Comparison of ENCODE assay signal across 30 cellular contexts in the genomic region with DNA sequence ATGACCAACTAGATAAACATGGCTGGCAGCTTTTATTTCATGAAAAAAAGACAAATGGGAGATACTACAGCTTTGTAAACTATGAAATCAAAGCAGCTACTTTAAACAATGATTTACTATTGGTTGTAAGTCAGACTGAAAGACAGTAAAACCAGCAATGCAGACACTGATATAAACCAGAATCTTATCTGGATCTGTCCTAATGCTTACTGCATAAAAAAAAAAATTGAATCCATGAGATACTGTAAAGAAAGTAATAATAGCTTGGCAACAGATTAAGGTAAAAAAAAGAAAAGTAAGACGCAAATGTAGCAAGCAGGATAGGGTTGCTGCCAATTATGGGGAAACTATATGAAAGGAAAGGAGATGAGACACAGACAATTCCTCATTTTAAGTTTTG.
"Had no signal": no experiment of that assay in that cellular context is flagged by ENCODE, and none has a peak within 500 bp of the region (broad histone marks: within the 10 kb centered on the region; RNA-seq: fewer than 3 reads in every experiment).

No MANE protein-coding gene starts in this region.

- H3K4me1 ChIP-seq: right lobe of liver, upper lobe of left lung had no signal

- H2AFZ ChIP-seq: parathyroid adenoma had no signal

- H3K4me3 ChIP-seq: ovary, psoas muscle, right lobe of liver, sigmoid colon, stomach, thoracic aorta, thyroid gland, tibial nerve, upper lobe of left lung, vagina had no signal

- H3K9ac ChIP-seq: parathyroid adenoma had no signal

- H3K27ac ChIP-seq: neutrophil, ovary, parathyroid adenoma, psoas muscle, right lobe of liver, sigmoid colon, stomach, thoracic aorta, thyroid gland, tibial nerve, upper lobe of left lung, vagina had no signal

- H3K36me3 ChIP-seq: neutrophil, ovary, right lobe of liver, sigmoid colon, stomach, thoracic aorta, thyroid gland, tibial nerve, upper lobe of left lung, vagina had no signal

- FAIRE-seq: small intestine, urothelium cell line had no signal

- H3K27me3 ChIP-seq: neutrophil, ovary, right lobe of liver, sigmoid colon, stomach, thyroid gland, tibial nerve, upper lobe of left lung, vagina had no signal

- DNase-seq: nephron progenitor cell; nucleus accumbens; ovary; posterior cingulate gyrus; psoas muscle; right cardiac atrium; right lobe of liver; sigmoid colon; small intestine; stimulated activated CD4-positive, alpha-beta T cell treated with anti-CD3 and anti-CD28 coated beads, Interleukin-15, amount 100 ng/mL, for 24 hours; stimulated activated CD4-positive, alpha-beta T cell treated with anti-CD3 and anti-CD28 coated beads, Interleukin-2, amount 100 ng/mL, for 24 hours; stimulated activated CD4-positive, alpha-beta T cell treated with anti-CD3 and anti-CD28 coated beads, Interleukin-2, amount 100 ng/mL, for 48 hours; stimulated activated CD4-positive, alpha-beta T cell treated with anti-CD3 and anti-CD28 coated beads, Interleukin-4, amount 100 ng/mL, for 24 hours; stimulated activated naive B cell treated with anti-CD40 and anti-IgM and Interleukin-4, amounts not matched to agents 10 μg/mL and 1 μg/mL and 100 μg/mL, for 72 hours; stimulated activated naive CD4-positive, alpha-beta T cell treated with Interleukin-2 at 50 U/mL for 16 hours; stomach; thyroid gland; trophoblast cell; upper lobe of left lung had no signal

- H3K9me3 ChIP-seq: neutrophil, ovary, psoas muscle, sigmoid colon, stomach, thoracic aorta, thyroid gland, tibial nerve, upper lobe of left lung, vagina had no signal

- H3K36me3 Mint-ChIP-seq: natural killer cell treated with Interleukin-12 subunit alpha and Interleukin-12 subunit beta and Interleukin-15 and Interleukin-18, amount 100 ng/mL, for 72 hours; stimulated activated effector memory CD8-positive, alpha-beta T cell treated with anti-CD3 and anti-CD28 coated beads, Interleukin-12 subunit alpha, Interleukin-12 subunit beta, amount 100 ng/mL, for 72 hours had no signal

- H3K9me3 Mint-ChIP-seq: natural killer cell treated with Interleukin-12 subunit alpha and Interleukin-12 subunit beta and Interleukin-15 and Interleukin-18, amount 100 ng/mL, for 72 hours; neural crest cell; stimulated activated effector memory CD8-positive, alpha-beta T cell treated with anti-CD3 and anti-CD28 coated beads, Interleukin-12 subunit alpha, Interleukin-12 subunit beta, amount 100 ng/mL, for 72 hours; stimulated activated naive B cell treated with anti-CD40 and anti-IgM and Interleukin-4, amounts not matched to agents 10 μg/mL and 1 μg/mL and 100 μg/mL, for 72 hours; stimulated activated naive CD8-positive, alpha-beta T cell treated with anti-CD3 and anti-CD28 coated beads, Interleukin-15, Interleukin-2, amounts not matched to agents 100 ng/mL and 50 ng/mL, for 24 hours had no signal

- H3K4me3 Mint-ChIP-seq: natural killer cell treated with Interleukin-12 subunit alpha and Interleukin-12 subunit beta and Interleukin-15 and Interleukin-18, amount 100 ng/mL, for 72 hours; nephron progenitor cell; neural crest cell; stimulated activated effector memory CD8-positive, alpha-beta T cell treated with anti-CD3 and anti-CD28 coated beads, Interleukin-12 subunit alpha, Interleukin-12 subunit beta, amount 100 ng/mL, for 72 hours; stimulated activated naive B cell treated with anti-CD40 and anti-IgM and Interleukin-4, amounts not matched to agents 10 μg/mL and 1 μg/mL and 100 μg/mL, for 72 hours; stimulated activated naive CD8-positive, alpha-beta T cell treated with anti-CD3 and anti-CD28 coated beads, Interleukin-15, Interleukin-2, amounts not matched to agents 100 ng/mL and 50 ng/mL, for 24 hours had no signal

- ATAC-seq: natural killer cell treated with Interleukin-12 subunit alpha and Interleukin-12 subunit beta and Interleukin-15 and Interleukin-18, amount 100 ng/mL, for 72 hours; psoas muscle; right cardiac atrium; right lobe of liver; stimulated activated effector memory CD8-positive, alpha-beta T cell treated with anti-CD3 and anti-CD28 coated beads, Interleukin-12 subunit alpha, Interleukin-12 subunit beta, amount 100 ng/mL, for 72 hours; stimulated activated naive B cell treated with anti-CD40 and anti-IgM and Interleukin-4, amounts not matched to agents 10 μg/mL and 1 μg/mL and 100 μg/mL, for 72 hours had no signal

- H3K27me3 Mint-ChIP-seq: natural killer cell treated with Interleukin-12 subunit alpha and Interleukin-12 subunit beta and Interleukin-15 and Interleukin-18, amount 100 ng/mL, for 72 hours; progenitor cell of endocrine pancreas; stimulated activated naive B cell treated with anti-CD40 and anti-IgM and Interleukin-4, amounts not matched to agents 10 μg/mL and 1 μg/mL and 100 μg/mL, for 72 hours; stimulated activated naive CD8-positive, alpha-beta T cell treated with anti-CD3 and anti-CD28 coated beads, Interleukin-15, Interleukin-2, amounts not matched to agents 100 ng/mL and 50 ng/mL, for 24 hours had no signal

- H3K27ac Mint-ChIP-seq: natural killer cell treated with Interleukin-12 subunit alpha and Interleukin-12 subunit beta and Interleukin-15 and Interleukin-18, amount 100 ng/mL, for 72 hours; nephron progenitor cell; progenitor cell of endocrine pancreas; stimulated activated effector memory CD8-positive, alpha-beta T cell treated with anti-CD3 and anti-CD28 coated beads, Interleukin-12 subunit alpha, Interleukin-12 subunit beta, amount 100 ng/mL, for 72 hours; stimulated activated naive B cell treated with anti-CD40 and anti-IgM and Interleukin-4, amounts not matched to agents 10 μg/mL and 1 μg/mL and 100 μg/mL, for 72 hours; stimulated activated naive CD8-positive, alpha-beta T cell treated with anti-CD3 and anti-CD28 coated beads, Interleukin-15, Interleukin-2, amounts not matched to agents 100 ng/mL and 50 ng/mL, for 24 hours had no signal
